8 cellular contexts compared by ENCODE assay signal in the genomic region with DNA sequence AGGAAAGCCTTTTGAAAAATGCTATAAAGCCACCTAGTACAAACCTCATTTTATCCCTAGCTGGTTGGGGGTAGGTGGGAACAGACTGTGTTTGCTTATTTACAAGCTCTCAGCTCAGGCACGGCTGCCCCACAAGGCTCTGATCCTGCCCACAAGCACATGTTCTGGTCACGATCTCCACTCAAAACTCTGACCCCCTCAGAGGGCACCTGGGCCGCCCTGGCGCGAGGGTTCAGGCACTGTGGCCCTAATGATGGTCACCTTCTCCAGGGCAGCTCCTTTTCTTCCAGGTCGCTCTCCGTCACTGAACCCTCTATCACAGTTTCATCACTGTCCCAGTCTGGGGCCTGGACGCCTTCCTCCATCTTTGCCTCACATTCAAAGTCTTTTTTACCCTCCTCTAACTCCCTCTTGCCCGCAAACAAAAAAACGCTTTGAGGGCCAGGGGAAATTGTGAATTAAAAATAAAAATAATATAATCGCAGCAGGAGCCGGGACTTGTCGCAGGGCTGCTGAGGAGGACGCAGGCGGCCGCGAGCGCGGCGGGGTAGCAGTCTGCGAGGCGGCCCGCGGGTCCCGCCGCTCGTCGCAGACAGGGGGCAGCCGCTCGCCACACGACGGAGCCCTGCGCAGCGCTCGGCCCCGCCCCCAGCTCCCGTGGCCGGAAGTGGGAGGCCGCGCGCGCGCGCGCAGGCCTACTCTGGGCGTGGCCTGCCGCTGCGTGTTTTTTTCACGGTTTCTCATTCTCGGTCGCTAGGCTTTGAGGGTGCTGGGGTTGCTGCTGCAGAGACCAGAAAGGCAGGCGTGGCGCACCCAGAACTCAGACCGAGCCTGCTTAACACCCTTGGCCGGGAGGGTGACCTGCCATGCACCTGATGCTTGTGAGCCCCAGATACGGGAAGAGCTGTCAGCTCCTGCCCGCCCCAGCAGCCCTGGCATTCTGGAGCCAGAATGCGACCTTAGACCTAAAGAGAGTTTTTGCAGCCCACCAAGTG. TPM values are rescaled to one million over a fixed set of nuclear protein-coding genes. Genes with fewer than 3 reads are reported as not detected.
DNase-seq lines count a peak whose midpoint lies in the region; ATAC-seq and TF ChIP-seq lines count a peak whose summit lies in the region.

A gene with protein sequence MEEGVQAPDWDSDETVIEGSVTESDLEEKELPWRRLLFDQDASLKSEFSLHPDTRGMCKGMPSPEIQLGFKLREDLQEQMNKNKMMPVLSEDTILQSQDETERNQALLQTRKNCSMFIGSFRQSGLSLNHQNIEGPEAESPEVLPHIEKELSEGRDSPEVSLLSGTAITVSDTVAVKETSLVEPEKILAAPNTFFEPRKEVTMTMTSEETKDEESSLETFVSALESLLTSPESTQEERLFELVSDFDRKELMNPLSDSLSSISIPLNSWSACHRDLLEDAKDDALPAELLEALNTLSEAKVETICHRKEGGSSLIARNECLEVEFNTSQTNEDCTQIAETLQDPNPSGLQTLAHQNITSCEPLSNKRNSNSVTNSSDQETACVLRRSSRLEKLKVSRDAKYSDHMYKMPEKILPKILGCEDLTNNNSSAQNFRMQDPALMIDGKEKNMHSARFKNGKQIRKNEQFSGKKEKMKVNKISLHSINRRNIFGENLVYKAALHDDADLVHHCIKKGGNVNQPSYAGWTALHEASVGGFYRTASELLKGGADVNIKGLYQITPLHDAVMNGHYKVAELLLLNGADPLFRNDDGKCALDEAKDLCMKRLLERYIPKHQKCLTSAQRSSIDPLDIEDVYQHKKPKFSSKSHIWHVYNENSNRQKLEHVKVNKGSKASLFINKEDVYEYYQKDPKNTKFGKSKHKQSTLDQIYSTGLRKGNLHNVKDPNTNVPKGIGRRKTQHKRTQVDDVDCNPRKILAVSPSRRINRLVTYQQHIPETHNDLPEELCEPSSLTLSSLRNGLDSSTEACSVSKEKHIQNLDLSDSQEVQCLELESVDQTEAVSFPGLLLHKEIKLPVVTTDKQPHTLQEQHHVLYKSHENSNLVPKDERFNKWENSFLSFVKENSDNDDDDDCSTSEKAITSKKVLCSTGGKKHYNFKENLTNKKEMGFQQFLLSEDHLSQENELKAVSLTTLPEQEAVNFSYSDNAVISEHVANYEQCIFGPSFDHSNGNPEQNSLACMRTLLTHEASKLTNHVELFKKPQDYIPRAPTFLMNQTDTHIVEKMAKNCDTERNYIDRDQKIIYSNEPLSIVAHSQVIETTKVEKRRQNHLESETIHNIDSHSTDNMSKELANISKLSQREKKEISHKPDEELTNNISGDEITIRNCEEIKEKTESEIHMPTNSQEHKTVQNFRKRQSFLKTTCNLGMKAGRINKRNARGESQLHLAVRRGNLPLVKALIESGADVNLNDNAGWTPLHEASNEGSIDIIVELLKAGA (N-terminal part only) (minus strand): TSS at position 557 of the 995 bp plus-strand sequence. CDS start 192 bp downstream, at position 365.

- peak within 1 kb of the TSS; percentile 79 to 90 for H3K27ac Mint-ChIP-seq in natural killer cell

- H3K27me3 Mint-ChIP-seq in natural killer cell (ENCODE audit: low read depth in 2 of 2) = peaks cover 0 to 4% of the 10 kb centered on the region in 2 donors

- no peaks in the 10 kb centered on the region for H3K9me3 Mint-ChIP-seq in natural killer cell

- intact Hi-C loops in Panc1 (cut with micrococcal nuclease; ENCODE audit: unreplicated experiment) = no loop called here
- intact Hi-C loops in natural killer cell (cut with micrococcal nuclease) = loop anchor here (1.0 to 5.0 kb wide), 3 partner anchors 101 to 1021 kb away; a partner anchor contains a TSS

- no peaks in the 10 kb centered on the region for H3K79me2 ChIP-seq in DND-41 (ENCODE audit: insufficient read depth, low read length)

- DNase-seq in DND-41 (peak; percentile 85), Panc1 (ENCODE audit: low read depth, low spot score) (peak; percentile 20), fibroblast of mammary gland (ENCODE audit: low read depth) (peak; percentile 67), natural killer cell (peak; percentile 92)
- DNase-seq in Jurkat, Clone E6-1 (ENCODE audit: low read depth, low spot score) = peak; percentile 78
- DNase-seq in activated T-helper 1 cell treated with anti-CD3 and anti-CD28 coated beads, Interleukin-2, amount 50 U/mL, for 16 hours (ENCODE audit: low read depth in 1 of 2, low spot score in 1 of 2) = peak; percentile 77 to 85
- DNase-seq in stimulated activated naive CD4-positive, alpha-beta T cell (lab: John Stamatoyannopoulos, UW) = peak; percentile 82 to 93 (median 86)

- H3K4me1 ChIP-seq in DND-41 (ENCODE audit: insufficient read depth, low read length) (peaks cover 19% of the 10 kb centered on the region), Panc1 (ENCODE audit: control insufficient read depth, insufficient read depth, low read length) (peaks cover 8% of the 10 kb centered on the region)

- POLR2A ChIA-PET in Panc1 (lab: Charles Lee) = interaction anchor here (1.3 kb wide), 1 partner anchor 100 kb away, joined by 6 read pairs; a partner anchor contains a TSS

- BruUV-seq in Panc1 (replicated peaks; lab: Mats Ljungman, UMichigan) = TSS peak; percentile 71

- H3K4me2 ChIP-seq in DND-41 (ENCODE audit: insufficient read depth, low read length) = peak within 1 kb of the TSS; percentile 89

- H3K9me3 ChIP-seq in DND-41 (ENCODE audit: insufficient read depth, low read length, severe bottlenecking) = no peaks in the 10 kb centered on the region
- no peaks in the 10 kb centered on the region for H3K9me3 ChIP-seq in Panc1 (ENCODE audit: control insufficient read depth, insufficient read depth, low read depth, low read length)

- H3K27ac ChIP-seq in DND-41 (ENCODE audit: low read length) (peak within 1 kb of the TSS; percentile 80), Panc1 (ENCODE audit: low read length) (peak within 1 kb of the TSS; percentile 83)

- TF ChIP-seq CTCF in DND-41 (IDR thresholded peaks at IDR 0.05; ENCODE audit: borderline replicate concordance, extremely low read depth, low read length, poor library complexity, severe bottlenecking) (peak; percentile 83), Panc1 (IDR thresholded peaks at IDR 0.05) (peak; percentile 97), fibroblast of mammary gland (conservative IDR thresholded peaks at IDR 0.05; ENCODE audit: control insufficient read depth, insufficient read depth, low read depth, low read length) (no peak), natural killer cell (IDR thresholded peaks at IDR 0.05) (peak; percentile 94)

- H3K4me3 Mint-ChIP-seq in natural killer cell = peak within 1 kb of the TSS; percentile 89

- H2AFZ ChIP-seq in DND-41 (ENCODE audit: low read depth, low read length) = peak within 1 kb of the TSS; percentile 97

- peak within 1 kb of the TSS; percentile 62 for H3K9ac ChIP-seq in DND-41 (ENCODE audit: low read depth, low read length)

- peak; percentile 96 for ATAC-seq in DND-41 (ENCODE audit: insufficient read depth, low read depth)
- ATAC-seq in GM21619 (IDR thresholded peaks at IDR 0.05; ENCODE audit: unreplicated experiment) = peak; percentile 98
- ATAC-seq in Panc1 = peak; percentile 99
- peak; percentile 98 to 100 (median 100) for ATAC-seq in natural killer cell

- H3K4me1 Mint-ChIP-seq in natural killer cell = peaks cover 0 to 5% of the 10 kb centered on the region in 2 donors

- H3K4me3 ChIP-seq in DND-41 (ENCODE audit: low read depth in 1 of 2, low read length in 2 of 2) = peak within 1 kb of the TSS; percentile 43 to 80
- peak within 1 kb of the TSS; percentile 80 for H3K4me3 ChIP-seq in Jurkat, Clone E6-1 (ENCODE audit: low read length)
- peak within 1 kb of the TSS; percentile 76 to 83 for H3K4me3 ChIP-seq in Panc1 (ENCODE audit: low read depth in 2 of 2, low read length in 2 of 2)
- peak within 1 kb of the TSS; percentile 83 for H3K4me3 ChIP-seq in fibroblast of mammary gland (ENCODE audit: control insufficient read depth, low read depth, low read length)

- CTCF ChIA-PET in Panc1 (lab: Charles Lee) = interaction anchor here (0.6 to 1.6 kb wide), 5 partner anchors 46 to 188 kb away, joined by 3 to 20 read pairs (median 3); a partner anchor contains a TSS

- no peaks in the 10 kb centered on the region for H3K36me3 ChIP-seq in DND-41 (ENCODE audit: insufficient read depth, low read length)
- no peaks in the 10 kb centered on the region for H3K36me3 ChIP-seq in Panc1 (ENCODE audit: control insufficient read depth, insufficient read depth, low read length)

- H3K27me3 ChIP-seq in DND-41 (ENCODE audit: insufficient read depth, low read length, poor library complexity) (no peaks in the 10 kb centered on the region), Panc1 (ENCODE audit: control insufficient read depth, insufficient read depth, low read length) (no peaks in the 10 kb centered on the region)

- H3K36me3 Mint-ChIP-seq in natural killer cell = no peaks in the 10 kb centered on the region

- H4K20me1 ChIP-seq in DND-41 (ENCODE audit: insufficient read depth, low read length) = no peaks in the 10 kb centered on the region

- in situ Hi-C loops in Panc1 (cut with HindIII; ENCODE audit: low pct_unique_long_range_greater_than_20kb, low sequenced_read_pairs) = no loop called here

RNA-seq across cellular contexts. Expression of the gene that starts here (rescaled TPM):
- polyA plus RNA-seq in Jurkat, Clone E6-1 (2012; ENCODE audit: insufficient read depth, insufficient read length) = not detected
- total RNA-seq in Panc1 (2021; ENCODE audit: unreplicated experiment) (not detected), natural killer cell (under 1 TPM; 0.09 to 0.15 (median 0.12) TPM)
- polyA plus RNA-seq in Panc1 (2012; ENCODE audit: insufficient read length) = 0.04 TPM

Comparison
In these comparisons a context has a peak if more than half of its experiments do, and no peak if none do; other contexts are left out.
1. Peak in every context shown above with its lines: DNase-seq, ATAC-seq, H3K4me3 ChIP-seq and H3K27ac ChIP-seq.
2. Peak in DNase-seq, ATAC-seq, H3K4me3 ChIP-seq and H3K27ac ChIP-seq in Panc1; RNA of the gene not detected or under 1 TPM.
3. Peak in DNase-seq and ATAC-seq in natural killer cell; RNA of the gene not detected or under 1 TPM.
4. DNase-seq: peak in every context shown above with its lines; median percentile 92 in natural killer cell; 86 in stimulated activated naive CD4-positive, alpha-beta T cell; 85 in DND-41; 81 in activated T-helper 1 cell treated with anti-CD3 and anti-CD28 coated beads, Interleukin-2, amount 50 U/mL, for 16 hours; 78 in Jurkat, Clone E6-1; 67 in fibroblast of mammary gland; 20 in Panc1.